In the genomic region with DNA sequence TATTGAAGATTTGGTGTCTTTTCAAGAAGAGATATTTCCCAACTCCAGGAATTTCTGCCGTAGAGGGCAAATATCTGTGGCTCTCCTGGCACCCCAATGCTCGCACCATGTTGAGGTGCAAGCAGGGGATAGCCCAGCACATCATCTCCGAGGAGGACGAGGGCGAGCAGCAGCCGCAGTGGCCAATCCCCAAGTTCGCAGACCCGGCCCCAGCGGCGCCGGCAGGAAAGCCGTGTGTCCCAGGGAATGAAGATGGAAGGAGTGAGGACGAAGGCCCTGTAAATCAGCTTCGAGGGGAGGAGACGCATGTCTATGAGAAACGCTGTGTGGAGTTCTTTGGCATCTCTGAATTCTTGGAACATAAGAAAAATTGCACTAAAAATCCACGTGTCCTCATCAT, we compare ENCODE assay signal across 32 cellular contexts.
A peak's percentile ranks its signal among the peaks of the same experiment; 100 is the strongest.
DNase-seq lines count a peak whose midpoint lies in the region; ATAC-seq and TF ChIP-seq lines count a peak whose summit lies in the region.
"Had no signal": no experiment of that assay in that cellular context is flagged by ENCODE, and none has a peak within 500 bp of the region (broad histone marks: within the 10 kb centered on the region; RNA-seq: fewer than 3 reads in every experiment).

No MANE protein-coding gene starts in this region.

- H3F3A ChIP-seq in GM23338 (replicated peaks; ENCODE audit: low read depth) = no peaks in the 10 kb centered on the region

- no peak overlapping the region for H3K4me3 ChIP-seq in GM23338
- no peak overlapping the region for H3K4me3 ChIP-seq in osteoblast (ENCODE audit: insufficient read depth, low read length)
- H3K4me3 ChIP-seq: A549; BLaER1; BLaER1 treated with 17β-estradiol and CSF1 and Interleukin-3, amounts not matched to agents 10 nM and 100 nM had no signal

- H3K4me1 Mint-ChIP-seq in GM23338 (peaks cover 11% of the 10 kb centered on the region), nephron (peaks cover 14% of the 10 kb centered on the region)
- no peaks in the 10 kb centered on the region for H3K4me1 Mint-ChIP-seq in activated CD4-positive, alpha-beta T cell treated with anti-CD3 and anti-CD28 coated beads, Interleukin-2, amount 10 ng/mL, durations not matched to agents 24 days and 14 days
- H3K4me1 Mint-ChIP-seq: B cell; CD14-positive monocyte; CD4-positive, alpha-beta memory T cell; CD4-positive, CD25-positive, alpha-beta regulatory T cell; CD8-positive, alpha-beta memory T cell had no signal

- H3K9me3 Mint-ChIP-seq in GM23338 (no peaks in the 10 kb centered on the region), nephron (peaks cover 10% of the 10 kb centered on the region)
- H3K9me3 Mint-ChIP-seq in activated CD4-positive, alpha-beta T cell treated with anti-CD3 and anti-CD28 coated beads, Interleukin-2, amount 10 ng/mL, durations not matched to agents 24 days and 14 days = no peaks in the 10 kb centered on the region

- intact Hi-C loops in activated CD4-positive, alpha-beta T cell treated with anti-CD3 and anti-CD28 coated beads, Interleukin-2, amount 10 ng/mL, durations not matched to agents 24 days and 14 days (cut with micrococcal nuclease) = no loop called here

- H3K27me3 Mint-ChIP-seq in GM23338 (ENCODE audit: insufficient read depth, low read depth, poor library complexity) (no peaks in the 10 kb centered on the region), nephron (ENCODE audit: low read depth) (peaks cover 6% of the 10 kb centered on the region)
- H3K27me3 Mint-ChIP-seq in activated CD4-positive, alpha-beta T cell treated with anti-CD3 and anti-CD28 coated beads, Interleukin-2, amount 10 ng/mL, durations not matched to agents 24 days and 14 days = no peaks in the 10 kb centered on the region
- H3K27me3 Mint-ChIP-seq: CD4-positive, alpha-beta memory T cell; CD4-positive, alpha-beta T cell; CD4-positive, CD25-positive, alpha-beta regulatory T cell; CD8-positive, alpha-beta memory T cell had no signal

- no peak for TF ChIP-seq CTCF in GM23338 (conservative IDR thresholded peaks at IDR 0.05; ENCODE audit: low read depth in 2 of 2)
- TF ChIP-seq CTCF in nephron (IDR thresholded peaks at IDR 0.05; ENCODE audit: unreplicated experiment in 3 of 3) = no peak
- TF ChIP-seq CTCF in osteoblast (IDR thresholded peaks at IDR 0.05; ENCODE audit: extremely low read depth, low read depth, low read length) = no peak

- H3K4me2 ChIP-seq in GM23338 (no peak overlapping the region), osteoblast (ENCODE audit: insufficient read depth, low read length) (no peak overlapping the region)
- H3K4me2 ChIP-seq: A549; BLaER1; BLaER1 treated with 17β-estradiol and CSF1 and Interleukin-3, amounts not matched to agents 10 nM and 100 nM had no signal

- H3K36me3 Mint-ChIP-seq in GM23338 (ENCODE audit: low read depth) (no peaks in the 10 kb centered on the region), nephron (ENCODE audit: low read depth) (peaks cover 3% of the 10 kb centered on the region)
- H3K36me3 Mint-ChIP-seq in activated CD4-positive, alpha-beta T cell treated with anti-CD3 and anti-CD28 coated beads, Interleukin-2, amount 10 ng/mL, durations not matched to agents 24 days and 14 days (ENCODE audit: low read depth) = no peaks in the 10 kb centered on the region
- H3K36me3 Mint-ChIP-seq: CD14-positive monocyte; CD4-positive, alpha-beta memory T cell; CD4-positive, CD25-positive, alpha-beta regulatory T cell; CD8-positive, alpha-beta memory T cell; CD8-positive, alpha-beta T cell had no signal

- no peaks in the 10 kb centered on the region; the same call in 1 of the 2 replicates for H3K9me2 ChIP-seq in GM23338 (ENCODE audit: insufficient read depth)

- no peak overlapping the region for H3K27ac ChIP-seq in GM23338 (ENCODE audit: low read depth)
- no peak overlapping the region for H3K27ac ChIP-seq in osteoblast (ENCODE audit: low read depth, low read length)
- H3K27ac ChIP-seq: 22Rv1; A549; BLaER1; BLaER1 treated with 17β-estradiol and CSF1 and Interleukin-3, amounts not matched to agents 10 nM and 100 nM; C4-2B had no signal

- no peaks in the 10 kb centered on the region for H3K27me3 ChIP-seq in GM23338 (ENCODE audit: insufficient read depth)
- no peaks in the 10 kb centered on the region for H3K27me3 ChIP-seq in osteoblast (ENCODE audit: insufficient read depth, low read length)
- H3K27me3 ChIP-seq: BE2C; BLaER1; BLaER1 treated with 17β-estradiol and CSF1 and Interleukin-3, amounts not matched to agents 10 nM and 100 nM had no signal

- H2AFZ ChIP-seq in GM23338 (peak overlapping the region; percentile 28; the same call in 1 of the 2 replicates), osteoblast (ENCODE audit: low read length) (no peak overlapping the region)

- no peaks in the 10 kb centered on the region for H4K20me1 ChIP-seq in GM23338 (replicated peaks; ENCODE audit: insufficient read depth)
- no peaks in the 10 kb centered on the region for H4K20me1 ChIP-seq in osteoblast (ENCODE audit: insufficient read depth, low read length)
- H4K20me1 ChIP-seq: BLaER1; BLaER1 treated with 17β-estradiol and CSF1 and Interleukin-3, amounts not matched to agents 10 nM and 100 nM had no signal

- ATAC-seq in GM23338 = no peak
- ATAC-seq: A549; CD8-positive, alpha-beta T cell had no signal

- H3K36me3 ChIP-seq in GM23338 (ENCODE audit: insufficient read depth) (no peaks in the 10 kb centered on the region), osteoblast (ENCODE audit: insufficient read depth, low read length) (no peaks in the 10 kb centered on the region)
- H3K36me3 ChIP-seq: BE2C; BLaER1; BLaER1 treated with 17β-estradiol and CSF1 and Interleukin-3, amounts not matched to agents 10 nM and 100 nM had no signal

- H3K4me3 Mint-ChIP-seq in GM23338 (no peak overlapping the region), nephron (no peak overlapping the region)
- H3K4me3 Mint-ChIP-seq in activated CD4-positive, alpha-beta T cell treated with anti-CD3 and anti-CD28 coated beads, Interleukin-2, amount 10 ng/mL, durations not matched to agents 24 days and 14 days = no peak overlapping the region
- H3K4me3 Mint-ChIP-seq: B cell; CD14-positive monocyte; CD4-positive, alpha-beta memory T cell; CD4-positive, alpha-beta T cell; CD4-positive, CD25-positive, alpha-beta regulatory T cell; CD8-positive, alpha-beta memory T cell; CD8-positive, alpha-beta T cell had no signal

- H3K4me1 ChIP-seq in GM23338 (ENCODE audit: insufficient read depth) = 0 out of 2 replicates have a peak, but pooled peaks cover 7% of the 10 kb centered on the region
- H3K4me1 ChIP-seq in osteoblast (ENCODE audit: insufficient read depth, low read length) = no peaks in the 10 kb centered on the region
- H3K4me1 ChIP-seq: BE2C; BLaER1; BLaER1 treated with 17β-estradiol and CSF1 and Interleukin-3, amounts not matched to agents 10 nM and 100 nM; Caco-2 had no signal

- no peaks in the 10 kb centered on the region for H3K9me3 ChIP-seq in osteoblast (ENCODE audit: low read depth, low read length)
- H3K9me3 ChIP-seq: BE2C, Caco-2 had no signal

- H3K27ac Mint-ChIP-seq in GM23338 (no peak overlapping the region), nephron (peak overlapping the region in 2 of 3 experiments; percentile 90 to 97)
- H3K27ac Mint-ChIP-seq in activated CD4-positive, alpha-beta T cell treated with anti-CD3 and anti-CD28 coated beads, Interleukin-2, amount 10 ng/mL, durations not matched to agents 24 days and 14 days = no peak overlapping the region
- H3K27ac Mint-ChIP-seq: B cell; CD4-positive, alpha-beta memory T cell; CD4-positive, alpha-beta T cell; CD4-positive, CD25-positive, alpha-beta regulatory T cell; CD8-positive, alpha-beta memory T cell; CD8-positive, alpha-beta T cell had no signal

- H3K79me2 ChIP-seq in GM23338 (replicated peaks; ENCODE audit: insufficient read depth) (no peaks in the 10 kb centered on the region), osteoblast (ENCODE audit: insufficient read depth, low read length) (no peaks in the 10 kb centered on the region)

- DNase-seq in GM23338 (ENCODE audit: low spot score) = no peak
- peak; percentile 60 for DNase-seq in osteoblast (ENCODE audit: insufficient read length, low spot score, missing footprints)
- no peak for DNase-seq in mucosa of gallbladder (ENCODE audit: low spot score)
- no peak for DNase-seq in activated CD4-positive, alpha-beta T cell treated with anti-CD3 and anti-CD28 coated beads, Interleukin-2, amount 10 ng/mL, durations not matched to agents 24 days and 14 days
- no peak for DNase-seq in activated CD4-positive, alpha-beta T cell treated with anti-CD3 and anti-CD28 coated beads, Interleukin-2, amount 50 U/mL, for 48 hours
- DNase-seq: 8988T; ACHN; AML-193; BE2C; Caco-2; Calu3; CD4-positive, alpha-beta T cell; CD4-positive, CD25-positive, alpha-beta regulatory T cell; CD8-positive, alpha-beta memory T cell; CD8-positive, alpha-beta T cell; COR-L47; DMS 273 treated with DMSO at 0.1 percent for 48 hours; DMS153; DMS53; DMS79; DMS79 treated with DMSO at 0.1 percent for 48 hours; DND-41; EL had no signal

TF ChIP-seq in GM23338, 12 proteins besides CTCF, POLR2A, EP300 and RAD21 (continues in another document):
- no peak for TF ChIP-seq STAT1 (IDR thresholded peaks at IDR 0.05; ENCODE audit: unreplicated experiment)
- no peak for TF ChIP-seq ZNF114 (CRISPR knock-in tag; IDR thresholded peaks at IDR 0.05)
- TF ChIP-seq EZH2 (IDR thresholded peaks at IDR 0.05; ENCODE audit: low read depth, unreplicated experiment) = no peak
- no peak for TF ChIP-seq ZNF331 (CRISPR knock-in tag; IDR thresholded peaks at IDR 0.05; ENCODE audit: low read depth)
- no peak for TF ChIP-seq CREB1 (CRISPR knock-in tag; IDR thresholded peaks at IDR 0.05; ENCODE audit: low read depth)
- no peak for TF ChIP-seq POLR2AphosphoS5 (IDR thresholded peaks at IDR 0.05; ENCODE audit: low read depth)

Comparison
In these comparisons a context has a peak if more than half of its experiments do, and no peak if none do; other contexts are left out.
1. H3K27ac Mint-ChIP-seq: peak in nephron (2 of 3); none in GM23338 (single experiment) and activated CD4-positive, alpha-beta T cell treated with anti-CD3 and anti-CD28 coated beads, Interleukin-2, amount 10 ng/mL, durations not matched to agents 24 days and 14 days (single experiment).